ENCODE assay signal across 14 cellular contexts in genomic region chr15:92205255-92205739, GRCh38.
A peak's percentile ranks its signal among the peaks of the same experiment; 100 is the strongest.
DNase-seq lines count a peak whose midpoint lies in the region; ATAC-seq, FAIRE-seq and TF ChIP-seq lines count a peak whose summit lies in the region.
"Had no signal": no experiment of that assay in that cellular context is flagged by ENCODE, and none has a peak within 500 bp of the region (broad histone marks: within the 10 kb centered on the region; RNA-seq: fewer than 3 reads in every experiment).

No MANE protein-coding gene starts in this region.

- DNase-seq in AG09309 (ENCODE audit: low read depth) (no peak), H1 (ENCODE audit: low read depth in 1 of 2, low spot score in 2 of 2) (peak in 1 of 2 experiments; percentile 50), left colon (peak in 1 of 2 donors; percentile 10), AG20443 (ENCODE audit: low spot score) (no peak), KBM-7 (no peak)
- DNase-seq: activated CD8-positive, alpha-beta T cell treated with anti-CD3 and anti-CD28 coated beads for 36 hours; dermis blood vessel endothelial cell; NCI-H2081; T-helper 9 cell had no signal

- no peak for TF ChIP-seq EP300 in H1 (IDR thresholded peaks at IDR 0.05; ENCODE audit: borderline replicate concordance in 1 of 2, low read depth in 2 of 2, low read length in 2 of 2)

- no peak for TF ChIP-seq POLR2A in H1 (IDR thresholded peaks at IDR 0.05; ENCODE audit: control extremely low read depth in 1 of 2, low read depth in 2 of 2, low read length in 2 of 2)

- H3K9me3 ChIP-seq in HEK293 (ENCODE audit: control insufficient read depth, insufficient read depth, low read depth, low read length): no peaks in the 10 kb centered on the region
- H3K9me3 ChIP-seq in H1 (ENCODE audit: insufficient read depth in 2 of 2, low read depth in 1 of 2, low read length in 1 of 2): no peaks in the 10 kb centered on the region

- no peak overlapping the region for H3K9ac ChIP-seq in H1 (replicated peaks in 1 of 4; ENCODE audit: extremely low read depth in 1 of 4, low read depth in 3 of 4, low read length in 3 of 4)

- peak; percentile 62 for FAIRE-seq in H1 (lab: Jason Lieb, UNC)
- FAIRE-seq: G401.6 had no signal

- H2BK15ac ChIP-seq in H1 (ENCODE audit: low read length): 0 out of 2 replicates have a peak overlapping the region, but pooled peaks have one; percentile 96

- no peak overlapping the region for H2BK20ac ChIP-seq in H1 (ENCODE audit: low read length)

- WGBS in H1 (ENCODE audit: extremely low coverage in 1 of 2, insufficient coverage in 1 of 2, insufficient read length in 1 of 2, insufficient replicate concordance in 2 of 2, low coverage in 1 of 2, low lambda C conversion rate in 2 of 2, missing lambda C conversion rate in 1 of 2), 2 experiments: 50% methylated on average over 2 of the region's 2 CpGs; no CpG with 5 or more reads in 1 of the 2 experiments

- intact Hi-C loops in left colon (cut with DNase I, micrococcal nuclease): no loop called here

- H3K56ac ChIP-seq in H1 (replicated peaks; ENCODE audit: insufficient read length, low read depth, low read length): no peak overlapping the region

- no peak overlapping the region for H3K14ac ChIP-seq in H1 (ENCODE audit: insufficient read length)

- no peaks in the 10 kb centered on the region for H3K79me1 ChIP-seq in H1 (ENCODE audit: low read depth, low read length)

- H3K23me2 ChIP-seq in H1 (ENCODE audit: low read depth, low read length): no peaks in the 10 kb centered on the region

- H2BK12ac ChIP-seq in H1 (ENCODE audit: low read depth, low read length): peak overlapping the region; percentile 30; the same call in 1 of the 2 replicates

- no peaks in the 10 kb centered on the region for H3K79me2 ChIP-seq in H1 (ENCODE audit: control insufficient read depth in 1 of 2, insufficient read depth in 2 of 2, low read length in 2 of 2)

- H2BK120ac ChIP-seq in H1 (replicated peaks; ENCODE audit: low read depth, low read length): no peak overlapping the region

- no peak overlapping the region for H3K23ac ChIP-seq in H1 (ENCODE audit: insufficient read length)

- H3K27ac ChIP-seq in HEK293 (ENCODE audit: extremely low read depth, low read depth, low read length): no peak overlapping the region
- no peak overlapping the region for H3K27ac ChIP-seq in H1 (ENCODE audit: low read depth, low read length)

- CTCF ChIA-PET in HEK293 (lab: Yijun Ruan, JAX) (interaction anchor here (0.9 to 1.3 kb wide), 2 partner anchors 20 to 107 kb away, joined by 3 to 4 read pairs; no protein-coding TSS in a partner anchor), H1 (lab: Charles Lee; ENCODE audit: partially characterized antibody) (interaction anchor here (0.7 to 2.6 kb wide), 12 partner anchors 13 to 107 kb away, joined by 3 to 22 read pairs (median 4); no protein-coding TSS in a partner anchor)

- ATAC-seq in left colon (peak; percentile 57), HG02678 (IDR thresholded peaks at IDR 0.05; ENCODE audit: unreplicated experiment) (no peak), GM19455 (IDR thresholded peaks at IDR 0.05; ENCODE audit: unreplicated experiment) (no peak)
- ATAC-seq: activated CD8-positive, alpha-beta T cell treated with anti-CD3 and anti-CD28 coated beads for 36 hours; activated naive CD4-positive, alpha-beta T cell treated with anti-CD3 and anti-CD28 coated beads, Interleukin-2, amount 50 U/mL, for 72 hours had no signal

- H3K36me3 ChIP-seq in HEK293 (ENCODE audit: control insufficient read depth in 2 of 2, insufficient read depth in 1 of 2, low read length in 2 of 2): no peaks in the 10 kb centered on the region
- H3K36me3 ChIP-seq in H1 (ENCODE audit: control insufficient read depth in 2 of 4, insufficient read depth in 4 of 4, low read length in 3 of 4): no peaks in the 10 kb centered on the region

- H4K20me1 ChIP-seq in H1 (replicated peaks in 1 of 2; ENCODE audit: control insufficient read depth in 1 of 2, insufficient read depth in 2 of 2, low read length in 2 of 2): no peaks in the 10 kb centered on the region

- H4K5ac ChIP-seq in H1 (ENCODE audit: insufficient read length, low read depth, low read length): no peak overlapping the region

- H2AFZ ChIP-seq in H1 (ENCODE audit: low read length): peak overlapping the region; percentile 94

- in situ Hi-C loops in KBM-7 (cut with MboI; ENCODE audit: low pct_unique_long_range_greater_than_20kb, low sequenced_read_pairs): no loop called here

- POLR2A ChIA-PET in HEK293 (lab: Yijun Ruan, JAX): no interaction called here
- POLR2A ChIA-PET in H1 (lab: Charles Lee; ENCODE audit: partially characterized antibody): interaction anchor here (1.0 kb wide), 2 partner anchors 42 to 102 kb away, joined by 3 read pairs; no protein-coding TSS in a partner anchor

- TF ChIP-seq CTCF in AG09309 (IDR thresholded peaks at IDR 0.05; ENCODE audit: control insufficient read depth, insufficient read depth, low read depth, low read length, missing control alignments) (peak; percentile 39), HEK293 (tag by site-specific recombination; IDR thresholded peaks at IDR 0.05) (peak; percentile 34; the same call in 1 of the 2 replicates), H1 (IDR thresholded peaks at IDR 0.05; ENCODE audit: control extremely low read depth in 1 of 3, insufficient read depth in 1 of 3, low read depth in 1 of 3, low read length in 3 of 3) (peak in 2 of 3 experiments; percentile 52 to 63; a peak in 3 of 4 replicates)

- no peaks in the 10 kb centered on the region for H3K4me1 ChIP-seq in HEK293 (ENCODE audit: control insufficient read depth, insufficient read depth, low read length)
- H3K4me1 ChIP-seq in H1 (replicated peaks in 1 of 4; ENCODE audit: control insufficient read depth in 3 of 4, insufficient read depth in 4 of 4, low read length in 3 of 4): peaks cover 2 to 9% (median 5%) of the 10 kb centered on the region in 4 experiments; a peak in 5 of 7 replicates

- no peak overlapping the region for H4K91ac ChIP-seq in H1 (replicated peaks; ENCODE audit: insufficient read length, low read length)

- H3K27me3 ChIP-seq in H1 (replicated peaks in 1 of 4; ENCODE audit: control insufficient read depth in 3 of 4, extremely low read depth in 1 of 4, insufficient read depth in 3 of 4, low read length in 3 of 4): no peaks in the 10 kb centered on the region

- no peak overlapping the region for H4K8ac ChIP-seq in H1 (ENCODE audit: extremely low read depth, insufficient read depth, low read length)

- no peak overlapping the region for H2AK5ac ChIP-seq in H1 (ENCODE audit: low read depth, low read length)

- H3K4me2 ChIP-seq in H1 (ENCODE audit: insufficient read depth in 1 of 2, low read depth in 2 of 2, low read length in 2 of 2): no peak overlapping the region; a peak in 1 of 4 replicates

- H3K4me3 ChIP-seq in AG09309 (ENCODE audit: control insufficient read depth, low read depth, low read length) (no peak overlapping the region), HEK293 (ENCODE audit: low read depth, low read length) (no peak overlapping the region), H1 (ENCODE audit: extremely low read depth in 1 of 4, insufficient read depth in 2 of 4, low read depth in 3 of 4, low read length in 4 of 4) (no peak overlapping the region)

- no peak overlapping the region for H3K4ac ChIP-seq in H1 (replicated peaks; ENCODE audit: insufficient read length, low read depth, low read length)

- peak; percentile 64 to 73 for TF ChIP-seq RAD21 in H1 (IDR thresholded peaks at IDR 0.05 in 1 of 2, conservative IDR thresholded peaks at IDR 0.05 in 1 of 2; ENCODE audit: low read depth in 2 of 2, low read length in 2 of 2)

- H3K18ac ChIP-seq in H1 (ENCODE audit: extremely low read depth, low read length): 0 out of 2 replicates have a peak overlapping the region, but pooled peaks have one; percentile 62

- H2BK5ac ChIP-seq in H1 (ENCODE audit: low read depth, low read length): peak overlapping the region; percentile 38; the same call in 1 of the 2 replicates

TF ChIP-seq in HEK293, 187 proteins besides CTCF, POLR2A, EP300 and RAD21 (continues in another document):
- TF ChIP-seq ZFHX2 (tag by site-specific recombination; conservative IDR thresholded peaks at IDR 0.05) (no peak), ZBTB17 (tag by site-specific recombination; IDR thresholded peaks at IDR 0.05) (no peak), ZNF311 (tag by site-specific recombination; IDR thresholded peaks at IDR 0.05; ENCODE audit: borderline replicate concordance) (no peak), ZNF292 (tag by site-specific recombination; IDR thresholded peaks at IDR 0.05; ENCODE audit: borderline replicate concordance, low read depth) (no peak), HOXA7 (CRISPR knock-in tag; IDR thresholded peaks at IDR 0.05; ENCODE audit: borderline replicate concordance) (no peak), ZNF138 (tag by site-specific recombination; IDR thresholded peaks at IDR 0.05; ENCODE audit: borderline replicate concordance) (no peak)

TF ChIP-seq in H1, 55 proteins besides CTCF, POLR2A, EP300 and RAD21:
- TF ChIP-seq NANOG (IDR thresholded peaks at IDR 0.05; ENCODE audit: insufficient read depth, low read depth, low read length, poor library complexity, severe bottlenecking) (peak; percentile 11), ASH2L (IDR thresholded peaks at IDR 0.05; ENCODE audit: low read length) (peak; percentile 32), TBP (IDR thresholded peaks at IDR 0.05; ENCODE audit: low read depth, low read length) (no peak)
